ENCODE assay signal across 11 cellular contexts in genomic region chr10:89224697-89225443, GRCh38. TPM values are rescaled to one million over a fixed set of nuclear protein-coding genes. Genes with fewer than 3 reads are reported as not detected.
DNase-seq lines count a peak whose midpoint lies in the region; ATAC-seq and TF ChIP-seq lines count a peak whose summit lies in the region.
"Had no signal": no experiment of that assay in that cellular context is flagged by ENCODE, and none has a peak within 500 bp of the region (broad histone marks: within the 10 kb centered on the region; RNA-seq: fewer than 3 reads in every experiment).

No MANE protein-coding gene starts in this region.

- H3K27me3 ChIP-seq in esophagus muscularis mucosa, result no peaks in the 10 kb centered on the region
- H3K27me3 ChIP-seq in A673 (replicated peaks; ENCODE audit: insufficient read depth, low read depth, low read length, poor library complexity), result no peaks in the 10 kb centered on the region

- ATAC-seq in GM18502 (IDR thresholded peaks at IDR 0.05; ENCODE audit: poor library complexity, unreplicated experiment) (no peak), GM21360 (IDR thresholded peaks at IDR 0.05; ENCODE audit: unreplicated experiment) (no peak)

- no peak overlapping the region for H3K4me3 ChIP-seq in AG10803 (ENCODE audit: low read length)
- peak overlapping the region in 2 of 4 donors; percentile 0 to 6 for H3K4me3 ChIP-seq in esophagus muscularis mucosa
- no peak overlapping the region for H3K4me3 ChIP-seq in A673 (ENCODE audit: low read depth, low read length, poor library complexity, severe bottlenecking)

- H3K4me1 ChIP-seq in esophagus muscularis mucosa, result no peaks in the 10 kb centered on the region
- no peaks in the 10 kb centered on the region for H3K4me1 ChIP-seq in A673 (ENCODE audit: insufficient read depth, low read length, poor library complexity, severe bottlenecking)

- CTCF ChIA-PET in A673 (lab: Charles Lee), result no interaction called here

- 68% methylated on average over 18 of the region's 18 CpGs for WGBS in esophagus muscularis mucosa

- TF ChIP-seq POLR2A in esophagus muscularis mucosa (IDR thresholded peaks at IDR 0.05; ENCODE audit: low read depth), result no peak

- no TSS peak for BruUV-seq in A673 (replicated peaks; lab: Mats Ljungman, UMichigan)

- DNase-seq in AG10803 (ENCODE audit: low read depth), result no peak
- peak; percentile 95 for DNase-seq in NCI-H82 (lab: John Stamatoyannopoulos, UW)
- peak; percentile 57 for DNase-seq in esophagus muscularis mucosa (ENCODE audit: extremely low spot score)
- peak; percentile 43 for DNase-seq in midbrain (lab: John Stamatoyannopoulos, UW)
- DNase-seq in MV-4-11 (lab: John Stamatoyannopoulos, UW), result no peak
- DNase-seq in A673 (ENCODE audit: low spot score), result no peak
- DNase-seq: kidney; NCI-H2107; stimulated activated CD4-positive, alpha-beta T cell treated with anti-CD3 and anti-CD28 coated beads, Interleukin-2, amount 100 ng/mL, for 48 hours had no signal

- POLR2A ChIA-PET in A673 (lab: Charles Lee; ENCODE audit: low non-redundant PET), result no interaction called here

- H3K36me3 ChIP-seq in esophagus muscularis mucosa (peaks cover 0 to 46% (median 14%) of the 10 kb centered on the region in 4 donors), A673 (ENCODE audit: insufficient read depth, low read length, poor library complexity, severe bottlenecking) (peaks cover 4% of the 10 kb centered on the region)

- intact Hi-C loops in esophagus muscularis mucosa (cut with DNase I), result loop anchor here (5.0 kb wide), 1 partner anchor 388 kb away; no protein-coding TSS in a partner anchor
- intact Hi-C loops in A673 (cut with micrococcal nuclease; ENCODE audit: unreplicated experiment), result loop anchor here (1.0 kb wide), 1 partner anchor 22 kb away; no protein-coding TSS in a partner anchor

- H3K27ac ChIP-seq in esophagus muscularis mucosa (replicated peaks in 1 of 4) (peak overlapping the region; percentile 31 to 49 (median 46)), A673 (ENCODE audit: low read depth, low read length, poor library complexity, severe bottlenecking) (no peak overlapping the region)

- no peak for TF ChIP-seq EP300 in esophagus muscularis mucosa (IDR thresholded peaks at IDR 0.05)

- TF ChIP-seq CTCF in AG10803 (conservative IDR thresholded peaks at IDR 0.05; ENCODE audit: low read length) (peak; percentile 28; the same call in 1 of the 2 replicates), esophagus muscularis mucosa (IDR thresholded peaks at IDR 0.05) (peak in 1 of 3 experiments; percentile 31), A673 (conservative IDR thresholded peaks at IDR 0.05; ENCODE audit: low read depth, low read length) (no peak)

- H3K9me3 ChIP-seq in esophagus muscularis mucosa, result no peaks in the 10 kb centered on the region
- H3K9me3 ChIP-seq in A673 (ENCODE audit: low read depth, low read length, poor library complexity, severe bottlenecking), result no peaks in the 10 kb centered on the region

RNA-seq across cellular contexts. Expression of gene CH25H, which starts 17.8 kb away (rescaled TPM):
- total RNA-seq in esophagus muscularis mucosa (10 to 100 TPM in 1 of 4 donors, 1 to 10 TPM in 3; 2.1 to 83.3 (median 2.4) TPM), A673 (2021) (0.42 and 0.56 TPM in 2 replicates)

RNA-seq across cellular contexts. Expression of gene LIPA, which starts 26.7 kb away (rescaled TPM):
- total RNA-seq in esophagus muscularis mucosa (10 to 100 TPM; 18.3 to 28.3 (median 24.0) TPM), A673 (2021) (38.0 and 40.3 TPM in 2 replicates)

Comparison
In these comparisons a context has a peak if more than half of its experiments do, and no peak if none do; other contexts are left out.
1. DNase-seq: peak in NCI-H82 (single experiment), esophagus muscularis mucosa (single experiment) and midbrain (single experiment); none in AG10803 (single experiment), MV-4-11 (single experiment) and A673 (single experiment).